ENCODE assay signal across 17 cellular contexts in genomic region chr5:133863857-133864585, GRCh38.
A peak's percentile ranks its signal among the peaks of the same experiment; 100 is the strongest.
DNase-seq lines count a peak whose midpoint lies in the region; ATAC-seq and TF ChIP-seq lines count a peak whose summit lies in the region.
"Had no signal": no experiment of that assay in that cellular context is flagged by ENCODE, and none has a peak within 500 bp of the region (broad histone marks: within the 10 kb centered on the region; RNA-seq: fewer than 3 reads in every experiment).

No MANE protein-coding gene starts in this region.

- H3K4me3 Mint-ChIP-seq in activated T-helper 17 cell treated with anti-CD3 and anti-CD28 coated beads, Interleukin-2, amount 50 U/mL, for 72 hours, result no peak overlapping the region

- POLR2A ChIA-PET in HEK293 (lab: Yijun Ruan, JAX), result no interaction called here

- intact Hi-C loops in left cardiac atrium (cut with DNase I) (loop anchor here in 1 of 2 donors (10.0 kb wide), 3 partner anchors 109 to 749 kb away; no protein-coding TSS in a partner anchor), posterior cingulate gyrus (cut with DNase I) (loop anchor here (10.0 kb wide), 1 partner anchor 439 kb away; no protein-coding TSS in a partner anchor)

- no peak overlapping the region for H2BK5ac ChIP-seq in mesendoderm (ENCODE audit: low read length)

- peaks cover 3% of the 10 kb centered on the region for H3K27me3 Mint-ChIP-seq in activated T-helper 17 cell treated with anti-CD3 and anti-CD28 coated beads, Interleukin-2, amount 50 U/mL, for 72 hours

- H3K4ac ChIP-seq in mesendoderm (ENCODE audit: low read depth, low read length), result no peak overlapping the region

- H3K23ac ChIP-seq in mesendoderm (ENCODE audit: low read length), result no peak overlapping the region

- H2BK120ac ChIP-seq in mesendoderm (ENCODE audit: low read depth, low read length), result no peak overlapping the region

- CTCF ChIA-PET in HEK293 (lab: Yijun Ruan, JAX), result interaction anchor here (0.6 kb wide), 1 partner anchor 651 kb away, joined by 3 read pairs; no protein-coding TSS in a partner anchor

- DNase-seq in mesendoderm, result peak; percentile 28
- no peak for DNase-seq in GM13976 (ENCODE audit: low spot score)
- no peak for DNase-seq in left cardiac atrium
- no peak for DNase-seq in posterior cingulate gyrus
- DNase-seq: GF-D8, HCEC 1CT, MM.1S, NCI-H1105, NCI-H187 treated with DMSO at 0.1 percent for 48 hours, NCI-H526 treated with DMSO at 0.1 percent for 48 hours, PC-3, SW 1271 had no signal

- H3K27ac Mint-ChIP-seq in activated T-helper 17 cell treated with anti-CD3 and anti-CD28 coated beads, Interleukin-2, amount 50 U/mL, for 72 hours, result peak overlapping the region; percentile 8

- no peaks in the 10 kb centered on the region for H3K9me3 Mint-ChIP-seq in activated T-helper 17 cell treated with anti-CD3 and anti-CD28 coated beads, Interleukin-2, amount 50 U/mL, for 72 hours

- no peaks in the 10 kb centered on the region for H3K79me1 ChIP-seq in mesendoderm (ENCODE audit: low read length)

- no peak overlapping the region for H3K27ac ChIP-seq in BLaER1
- no peak overlapping the region for H3K27ac ChIP-seq in HEK293 (ENCODE audit: extremely low read depth, low read depth, low read length)
- no peak overlapping the region for H3K27ac ChIP-seq in mesendoderm (ENCODE audit: low read depth, low read length)
- H3K27ac ChIP-seq: KMS-11 had no signal

- no peak overlapping the region for H2AK5ac ChIP-seq in mesendoderm (ENCODE audit: low read length)

- TF ChIP-seq CTCF in HEK293 (tag by site-specific recombination; IDR thresholded peaks at IDR 0.05) (no peak), GM13976 (IDR thresholded peaks at IDR 0.05; ENCODE audit: borderline replicate concordance, control extremely low read depth, extremely low read depth, insufficient read depth, missing control alignments) (no peak)

- H3K79me2 ChIP-seq in mesendoderm (ENCODE audit: control insufficient read depth, insufficient read depth, low read length), result no peaks in the 10 kb centered on the region

- H3K36me3 ChIP-seq in BLaER1 (peaks cover 3% of the 10 kb centered on the region; the same call in 1 of the 2 replicates), HEK293 (ENCODE audit: control insufficient read depth in 2 of 2, insufficient read depth in 1 of 2, low read length in 2 of 2) (no peaks in the 10 kb centered on the region), mesendoderm (ENCODE audit: control insufficient read depth, insufficient read depth, low read length) (no peaks in the 10 kb centered on the region)

- H3K9ac ChIP-seq in BLaER1, result no peak overlapping the region
- no peak overlapping the region for H3K9ac ChIP-seq in mesendoderm (ENCODE audit: low read length)
- H3K9ac ChIP-seq: KMS-11 had no signal

- H3K4me1 ChIP-seq in BLaER1 (peaks cover 82% of the 10 kb centered on the region), HEK293 (ENCODE audit: control insufficient read depth, insufficient read depth, low read length) (no peaks in the 10 kb centered on the region), mesendoderm (ENCODE audit: control insufficient read depth, low read depth, low read length) (no peaks in the 10 kb centered on the region)

- no peak overlapping the region for H4K8ac ChIP-seq in mesendoderm (ENCODE audit: low read depth, low read length)

- no peak overlapping the region for H3K56ac ChIP-seq in mesendoderm (ENCODE audit: low read length)

- H3K4me3 ChIP-seq in BLaER1 (no peak overlapping the region), HEK293 (ENCODE audit: low read depth, low read length) (no peak overlapping the region), mesendoderm (ENCODE audit: low read length) (no peak overlapping the region)

- no peak overlapping the region for H2BK15ac ChIP-seq in mesendoderm (replicated peaks; ENCODE audit: low read depth)

- H3K4me1 Mint-ChIP-seq in activated T-helper 17 cell treated with anti-CD3 and anti-CD28 coated beads, Interleukin-2, amount 50 U/mL, for 72 hours, result peaks cover 6% of the 10 kb centered on the region

- no CpG with 5 or more reads among the region's 11 CpGs for WGBS in mesendoderm (ENCODE audit: extremely low coverage, insufficient coverage, low lambda C conversion rate)

- ATAC-seq in activated T-helper 17 cell treated with anti-CD3 and anti-CD28 coated beads, Interleukin-2, amount 50 U/mL, for 72 hours (replicated peaks), result no peak
- ATAC-seq in left cardiac atrium (no peak), HG03025 (IDR thresholded peaks at IDR 0.05; ENCODE audit: low FRiP score, unreplicated experiment) (no peak)
- ATAC-seq: PC-3 had no signal

- H3K4me2 ChIP-seq in BLaER1 (peak overlapping the region; percentile 81), mesendoderm (ENCODE audit: low read length) (no peak overlapping the region)
- H3K4me2 ChIP-seq: KMS-11 had no signal

- no peak overlapping the region for H3K18ac ChIP-seq in mesendoderm (ENCODE audit: low read length)

- H3K27me3 ChIP-seq in BLaER1 (no peaks in the 10 kb centered on the region), mesendoderm (ENCODE audit: insufficient read depth, low read length, poor library complexity) (no peaks in the 10 kb centered on the region)

- in situ Hi-C loops in GM13976 (cut with MboI; ENCODE audit: low sequenced_read_pairs, unreplicated experiment), result no loop called here

- peaks cover 14% of the 10 kb centered on the region for H3K9me3 ChIP-seq in BLaER1
- H3K9me3 ChIP-seq in HEK293 (ENCODE audit: control insufficient read depth, insufficient read depth, low read depth, low read length), result no peaks in the 10 kb centered on the region

- H4K5ac ChIP-seq in mesendoderm (ENCODE audit: low read length), result no peak overlapping the region

- no peaks in the 10 kb centered on the region for H4K20me1 ChIP-seq in BLaER1

- H3K36me3 Mint-ChIP-seq in activated T-helper 17 cell treated with anti-CD3 and anti-CD28 coated beads, Interleukin-2, amount 50 U/mL, for 72 hours (ENCODE audit: low read depth), result no peaks in the 10 kb centered on the region

TF ChIP-seq in HEK293, 187 proteins besides CTCF, POLR2A, EP300 and RAD21:
- TF ChIP-seq ZBTB21 (tag by site-specific recombination; IDR thresholded peaks at IDR 0.05) (no peak), EGR2 (tag by site-specific recombination; IDR thresholded peaks at IDR 0.05; ENCODE audit: low read depth) (peak; percentile 72; the same call in 1 of the 2 replicates), YY2 (tag by site-specific recombination; IDR thresholded peaks at IDR 0.05) (no peak), ZFHX2 (tag by site-specific recombination; conservative IDR thresholded peaks at IDR 0.05) (peak; percentile 72), RBAK (tag by site-specific recombination; IDR thresholded peaks at IDR 0.05) (no peak)
